Comparison of ENCODE assay signal across 1 cellular context in the genomic region with DNA sequence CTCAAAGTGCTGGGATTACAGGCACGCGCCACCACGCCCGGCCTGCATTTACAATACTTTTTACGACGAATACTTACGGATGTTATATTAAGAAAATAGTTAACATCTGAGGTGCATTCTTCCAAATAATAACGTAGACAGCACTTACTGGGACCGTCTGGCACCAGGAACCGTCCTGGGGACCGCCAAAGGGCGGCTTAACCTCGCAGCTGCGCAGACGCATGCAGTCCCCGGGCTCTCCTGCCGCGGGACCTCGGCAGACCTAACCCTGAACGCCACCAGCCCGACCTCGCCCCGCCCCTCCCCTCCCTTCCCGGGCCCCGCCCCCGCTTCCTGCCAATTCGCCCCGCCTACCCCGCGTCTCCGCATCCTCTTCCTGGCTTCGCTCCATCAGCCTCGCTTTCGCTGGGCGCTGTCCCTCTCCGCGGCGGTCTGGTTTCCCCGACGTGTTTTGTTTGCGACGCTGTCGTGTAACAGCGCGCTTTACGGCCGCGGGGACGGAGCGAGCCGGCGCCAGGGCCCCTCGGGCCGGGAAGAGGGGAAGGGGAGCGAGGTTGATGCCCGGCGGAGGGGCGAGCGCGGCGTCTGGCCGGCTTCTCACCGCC.
A peak's percentile ranks its signal among the peaks of the same experiment; 100 is the strongest.
TF ChIP-seq lines count a peak whose summit lies in the region.

A gene (plus strand): TSS at position 479 of the 605 bp plus-strand sequence. CDS start 79 bp downstream, at position 558.

TF ChIP-seq in GM12878, 131 proteins besides CTCF, POLR2A, EP300 and RAD21 (continued from another document and continues in another):
- TF ChIP-seq, protein P1, sequence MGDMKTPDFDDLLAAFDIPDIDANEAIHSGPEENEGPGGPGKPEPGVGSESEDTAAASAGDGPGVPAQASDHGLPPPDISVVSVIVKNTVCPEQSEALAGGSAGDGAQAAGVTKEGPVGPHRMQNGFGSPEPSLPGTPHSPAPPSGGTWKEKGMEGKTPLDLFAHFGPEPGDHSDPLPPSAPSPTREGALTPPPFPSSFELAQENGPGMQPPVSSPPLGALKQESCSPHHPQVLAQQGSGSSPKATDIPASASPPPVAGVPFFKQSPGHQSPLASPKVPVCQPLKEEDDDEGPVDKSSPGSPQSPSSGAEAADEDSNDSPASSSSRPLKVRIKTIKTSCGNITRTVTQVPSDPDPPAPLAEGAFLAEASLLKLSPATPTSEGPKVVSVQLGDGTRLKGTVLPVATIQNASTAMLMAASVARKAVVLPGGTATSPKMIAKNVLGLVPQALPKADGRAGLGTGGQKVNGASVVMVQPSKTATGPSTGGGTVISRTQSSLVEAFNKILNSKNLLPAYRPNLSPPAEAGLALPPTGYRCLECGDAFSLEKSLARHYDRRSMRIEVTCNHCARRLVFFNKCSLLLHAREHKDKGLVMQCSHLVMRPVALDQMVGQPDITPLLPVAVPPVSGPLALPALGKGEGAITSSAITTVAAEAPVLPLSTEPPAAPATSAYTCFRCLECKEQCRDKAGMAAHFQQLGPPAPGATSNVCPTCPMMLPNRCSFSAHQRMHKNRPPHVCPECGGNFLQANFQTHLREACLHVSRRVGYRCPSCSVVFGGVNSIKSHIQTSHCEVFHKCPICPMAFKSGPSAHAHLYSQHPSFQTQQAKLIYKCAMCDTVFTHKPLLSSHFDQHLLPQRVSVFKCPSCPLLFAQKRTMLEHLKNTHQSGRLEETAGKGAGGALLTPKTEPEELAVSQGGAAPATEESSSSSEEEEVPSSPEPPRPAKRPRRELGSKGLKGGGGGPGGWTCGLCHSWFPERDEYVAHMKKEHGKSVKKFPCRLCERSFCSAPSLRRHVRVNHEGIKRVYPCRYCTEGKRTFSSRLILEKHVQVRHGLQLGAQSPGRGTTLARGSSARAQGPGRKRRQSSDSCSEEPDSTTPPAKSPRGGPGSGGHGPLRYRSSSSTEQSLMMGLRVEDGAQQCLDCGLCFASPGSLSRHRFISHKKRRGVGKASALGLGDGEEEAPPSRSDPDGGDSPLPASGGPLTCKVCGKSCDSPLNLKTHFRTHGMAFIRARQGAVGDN (IDR thresholded peaks at IDR 0.05), result no peak; the same call in 1 of the 2 replicates
- TF ChIP-seq RELA (IDR thresholded peaks at IDR 0.05; ENCODE audit: borderline replicate concordance, partially characterized antibody) (no peak), CHD1 (IDR thresholded peaks at IDR 0.05; ENCODE audit: low read depth, low read length) (no peak), IRF4 (IDR thresholded peaks at IDR 0.05; ENCODE audit: low read depth, low read length) (no peak), CHD4 (IDR thresholded peaks at IDR 0.05) (no peak), ZNF274 (IDR thresholded peaks at IDR 0.05; ENCODE audit: insufficient read depth, insufficient read length) (no peak), EGR1 (IDR thresholded peaks at IDR 0.05; ENCODE audit: borderline replicate concordance in 1 of 2, low read depth in 2 of 2, low read length in 2 of 2) (peak in 1 of 2 experiments; percentile 85; a peak in 2 of 3 replicates), YY1 (IDR thresholded peaks at IDR 0.05; ENCODE audit: low read depth, low read length) (0 out of 2 replicates have a peak, but pooled peaks have one; percentile 23), GABPA (IDR thresholded peaks at IDR 0.05; ENCODE audit: low read depth) (no peak), ATF7 (IDR thresholded peaks at IDR 0.05; ENCODE audit: low read depth) (no peak), SMARCA5 (IDR thresholded peaks at IDR 0.05) (peak; percentile 44), ZNF24 (IDR thresholded peaks at IDR 0.05) (no peak), POLR2AphosphoS5 (IDR thresholded peaks at IDR 0.05; ENCODE audit: low read length) (peak; percentile 75), KAT2A (conservative IDR thresholded peaks at IDR 0.05; ENCODE audit: control insufficient read depth, low read depth, low read length) (no peak), HDGF (IDR thresholded peaks at IDR 0.05) (peak; percentile 88), TCF12 (IDR thresholded peaks at IDR 0.05; ENCODE audit: low read depth, low read length) (peak; percentile 54; the same call in 1 of the 2 replicates), ZNF384 (IDR thresholded peaks at IDR 0.05; ENCODE audit: borderline replicate concordance, low read depth, low read length) (no peak), BHLHE40 (IDR thresholded peaks at IDR 0.05; ENCODE audit: borderline replicate concordance in 1 of 2, low read depth in 2 of 2, low read length in 1 of 2) (peak in 1 of 2 experiments; percentile 35; a peak in 1 of 4 replicates), ZNF217 (IDR thresholded peaks at IDR 0.05) (no peak), NFXL1 (IDR thresholded peaks at IDR 0.05; ENCODE audit: borderline replicate concordance) (no peak), FOXM1 (IDR thresholded peaks at IDR 0.05; ENCODE audit: low read depth, low read length) (no peak), MXI1 (IDR thresholded peaks at IDR 0.05; ENCODE audit: low read depth, low read length) (no peak; the same call in 1 of the 2 replicates), SMAD1 (IDR thresholded peaks at IDR 0.05; ENCODE audit: low read depth, partially characterized antibody) (no peak), NRF1 (conservative IDR thresholded peaks at IDR 0.05; ENCODE audit: low read depth, low read length) (peak; percentile 61), NR2C2 (IDR thresholded peaks at IDR 0.05; ENCODE audit: borderline replicate concordance, control insufficient read depth, insufficient read length, low read depth) (no peak), FOS (IDR thresholded peaks at IDR 0.05; ENCODE audit: borderline replicate concordance, extremely low read depth, insufficient read length) (no peak), SMC3 (IDR thresholded peaks at IDR 0.05; ENCODE audit: borderline replicate concordance, low read length) (no peak), ZNF207 (IDR thresholded peaks at IDR 0.05; ENCODE audit: borderline replicate concordance) (no peak), ZBED1 (IDR thresholded peaks at IDR 0.05; ENCODE audit: borderline replicate concordance) (no peak), HDAC6 (IDR thresholded peaks at IDR 0.05; ENCODE audit: unreplicated experiment) (no peak), MEF2B (IDR thresholded peaks at IDR 0.05; ENCODE audit: partially characterized antibody, poor library complexity, severe bottlenecking) (no peak), SUPT20H (IDR thresholded peaks at IDR 0.05; ENCODE audit: borderline replicate concordance, control insufficient read depth, low read depth, low read length) (no peak)
- TF ChIP-seq, protein P2, sequence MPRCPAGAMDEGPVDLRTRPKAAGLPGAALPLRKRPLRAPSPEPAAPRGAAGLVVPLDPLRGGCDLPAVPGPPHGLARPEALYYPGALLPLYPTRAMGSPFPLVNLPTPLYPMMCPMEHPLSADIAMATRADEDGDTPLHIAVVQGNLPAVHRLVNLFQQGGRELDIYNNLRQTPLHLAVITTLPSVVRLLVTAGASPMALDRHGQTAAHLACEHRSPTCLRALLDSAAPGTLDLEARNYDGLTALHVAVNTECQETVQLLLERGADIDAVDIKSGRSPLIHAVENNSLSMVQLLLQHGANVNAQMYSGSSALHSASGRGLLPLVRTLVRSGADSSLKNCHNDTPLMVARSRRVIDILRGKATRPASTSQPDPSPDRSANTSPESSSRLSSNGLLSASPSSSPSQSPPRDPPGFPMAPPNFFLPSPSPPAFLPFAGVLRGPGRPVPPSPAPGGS (IDR thresholded peaks at IDR 0.05; ENCODE audit: borderline replicate concordance, insufficient read depth, low read depth, low read length, poor library complexity, severe bottlenecking), result peak; percentile 13
- TF ChIP-seq, protein P3, sequence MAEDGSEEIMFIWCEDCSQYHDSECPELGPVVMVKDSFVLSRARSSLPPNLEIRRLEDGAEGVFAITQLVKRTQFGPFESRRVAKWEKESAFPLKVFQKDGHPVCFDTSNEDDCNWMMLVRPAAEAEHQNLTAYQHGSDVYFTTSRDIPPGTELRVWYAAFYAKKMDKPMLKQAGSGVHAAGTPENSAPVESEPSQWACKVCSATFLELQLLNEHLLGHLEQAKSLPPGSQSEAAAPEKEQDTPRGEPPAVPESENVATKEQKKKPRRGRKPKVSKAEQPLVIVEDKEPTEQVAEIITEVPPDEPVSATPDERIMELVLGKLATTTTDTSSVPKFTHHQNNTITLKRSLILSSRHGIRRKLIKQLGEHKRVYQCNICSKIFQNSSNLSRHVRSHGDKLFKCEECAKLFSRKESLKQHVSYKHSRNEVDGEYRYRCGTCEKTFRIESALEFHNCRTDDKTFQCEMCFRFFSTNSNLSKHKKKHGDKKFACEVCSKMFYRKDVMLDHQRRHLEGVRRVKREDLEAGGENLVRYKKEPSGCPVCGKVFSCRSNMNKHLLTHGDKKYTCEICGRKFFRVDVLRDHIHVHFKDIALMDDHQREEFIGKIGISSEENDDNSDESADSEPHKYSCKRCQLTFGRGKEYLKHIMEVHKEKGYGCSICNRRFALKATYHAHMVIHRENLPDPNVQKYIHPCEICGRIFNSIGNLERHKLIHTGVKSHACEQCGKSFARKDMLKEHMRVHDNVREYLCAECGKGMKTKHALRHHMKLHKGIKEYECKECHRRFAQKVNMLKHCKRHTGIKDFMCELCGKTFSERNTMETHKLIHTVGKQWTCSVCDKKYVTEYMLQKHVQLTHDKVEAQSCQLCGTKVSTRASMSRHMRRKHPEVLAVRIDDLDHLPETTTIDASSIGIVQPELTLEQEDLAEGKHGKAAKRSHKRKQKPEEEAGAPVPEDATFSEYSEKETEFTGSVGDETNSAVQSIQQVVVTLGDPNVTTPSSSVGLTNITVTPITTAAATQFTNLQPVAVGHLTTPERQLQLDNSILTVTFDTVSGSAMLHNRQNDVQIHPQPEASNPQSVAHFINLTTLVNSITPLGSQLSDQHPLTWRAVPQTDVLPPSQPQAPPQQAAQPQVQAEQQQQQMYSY (CRISPR knock-in tag; IDR thresholded peaks at IDR 0.05), result no peak
- TF ChIP-seq, protein P4, sequence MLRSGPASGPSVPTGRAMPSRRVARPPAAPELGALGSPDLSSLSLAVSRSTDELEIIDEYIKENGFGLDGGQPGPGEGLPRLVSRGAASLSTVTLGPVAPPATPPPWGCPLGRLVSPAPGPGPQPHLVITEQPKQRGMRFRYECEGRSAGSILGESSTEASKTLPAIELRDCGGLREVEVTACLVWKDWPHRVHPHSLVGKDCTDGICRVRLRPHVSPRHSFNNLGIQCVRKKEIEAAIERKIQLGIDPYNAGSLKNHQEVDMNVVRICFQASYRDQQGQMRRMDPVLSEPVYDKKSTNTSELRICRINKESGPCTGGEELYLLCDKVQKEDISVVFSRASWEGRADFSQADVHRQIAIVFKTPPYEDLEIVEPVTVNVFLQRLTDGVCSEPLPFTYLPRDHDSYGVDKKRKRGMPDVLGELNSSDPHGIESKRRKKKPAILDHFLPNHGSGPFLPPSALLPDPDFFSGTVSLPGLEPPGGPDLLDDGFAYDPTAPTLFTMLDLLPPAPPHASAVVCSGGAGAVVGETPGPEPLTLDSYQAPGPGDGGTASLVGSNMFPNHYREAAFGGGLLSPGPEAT (IDR thresholded peaks at IDR 0.05; ENCODE audit: low read depth), result no peak
- TF ChIP-seq, protein P5, sequence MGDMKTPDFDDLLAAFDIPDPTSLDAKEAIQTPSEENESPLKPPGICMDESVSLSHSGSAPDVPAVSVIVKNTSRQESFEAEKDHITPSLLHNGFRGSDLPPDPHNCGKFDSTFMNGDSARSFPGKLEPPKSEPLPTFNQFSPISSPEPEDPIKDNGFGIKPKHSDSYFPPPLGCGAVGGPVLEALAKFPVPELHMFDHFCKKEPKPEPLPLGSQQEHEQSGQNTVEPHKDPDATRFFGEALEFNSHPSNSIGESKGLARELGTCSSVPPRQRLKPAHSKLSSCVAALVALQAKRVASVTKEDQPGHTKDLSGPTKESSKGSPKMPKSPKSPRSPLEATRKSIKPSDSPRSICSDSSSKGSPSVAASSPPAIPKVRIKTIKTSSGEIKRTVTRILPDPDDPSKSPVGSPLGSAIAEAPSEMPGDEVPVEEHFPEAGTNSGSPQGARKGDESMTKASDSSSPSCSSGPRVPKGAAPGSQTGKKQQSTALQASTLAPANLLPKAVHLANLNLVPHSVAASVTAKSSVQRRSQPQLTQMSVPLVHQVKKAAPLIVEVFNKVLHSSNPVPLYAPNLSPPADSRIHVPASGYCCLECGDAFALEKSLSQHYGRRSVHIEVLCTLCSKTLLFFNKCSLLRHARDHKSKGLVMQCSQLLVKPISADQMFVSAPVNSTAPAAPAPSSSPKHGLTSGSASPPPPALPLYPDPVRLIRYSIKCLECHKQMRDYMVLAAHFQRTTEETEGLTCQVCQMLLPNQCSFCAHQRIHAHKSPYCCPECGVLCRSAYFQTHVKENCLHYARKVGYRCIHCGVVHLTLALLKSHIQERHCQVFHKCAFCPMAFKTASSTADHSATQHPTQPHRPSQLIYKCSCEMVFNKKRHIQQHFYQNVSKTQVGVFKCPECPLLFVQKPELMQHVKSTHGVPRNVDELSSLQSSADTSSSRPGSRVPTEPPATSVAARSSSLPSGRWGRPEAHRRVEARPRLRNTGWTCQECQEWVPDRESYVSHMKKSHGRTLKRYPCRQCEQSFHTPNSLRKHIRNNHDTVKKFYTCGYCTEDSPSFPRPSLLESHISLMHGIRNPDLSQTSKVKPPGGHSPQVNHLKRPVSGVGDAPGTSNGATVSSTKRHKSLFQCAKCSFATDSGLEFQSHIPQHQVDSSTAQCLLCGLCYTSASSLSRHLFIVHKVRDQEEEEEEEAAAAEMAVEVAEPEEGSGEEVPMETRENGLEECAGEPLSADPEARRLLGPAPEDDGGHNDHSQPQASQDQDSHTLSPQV (IDR thresholded peaks at IDR 0.05), result no peak
- TF ChIP-seq, protein P6, sequence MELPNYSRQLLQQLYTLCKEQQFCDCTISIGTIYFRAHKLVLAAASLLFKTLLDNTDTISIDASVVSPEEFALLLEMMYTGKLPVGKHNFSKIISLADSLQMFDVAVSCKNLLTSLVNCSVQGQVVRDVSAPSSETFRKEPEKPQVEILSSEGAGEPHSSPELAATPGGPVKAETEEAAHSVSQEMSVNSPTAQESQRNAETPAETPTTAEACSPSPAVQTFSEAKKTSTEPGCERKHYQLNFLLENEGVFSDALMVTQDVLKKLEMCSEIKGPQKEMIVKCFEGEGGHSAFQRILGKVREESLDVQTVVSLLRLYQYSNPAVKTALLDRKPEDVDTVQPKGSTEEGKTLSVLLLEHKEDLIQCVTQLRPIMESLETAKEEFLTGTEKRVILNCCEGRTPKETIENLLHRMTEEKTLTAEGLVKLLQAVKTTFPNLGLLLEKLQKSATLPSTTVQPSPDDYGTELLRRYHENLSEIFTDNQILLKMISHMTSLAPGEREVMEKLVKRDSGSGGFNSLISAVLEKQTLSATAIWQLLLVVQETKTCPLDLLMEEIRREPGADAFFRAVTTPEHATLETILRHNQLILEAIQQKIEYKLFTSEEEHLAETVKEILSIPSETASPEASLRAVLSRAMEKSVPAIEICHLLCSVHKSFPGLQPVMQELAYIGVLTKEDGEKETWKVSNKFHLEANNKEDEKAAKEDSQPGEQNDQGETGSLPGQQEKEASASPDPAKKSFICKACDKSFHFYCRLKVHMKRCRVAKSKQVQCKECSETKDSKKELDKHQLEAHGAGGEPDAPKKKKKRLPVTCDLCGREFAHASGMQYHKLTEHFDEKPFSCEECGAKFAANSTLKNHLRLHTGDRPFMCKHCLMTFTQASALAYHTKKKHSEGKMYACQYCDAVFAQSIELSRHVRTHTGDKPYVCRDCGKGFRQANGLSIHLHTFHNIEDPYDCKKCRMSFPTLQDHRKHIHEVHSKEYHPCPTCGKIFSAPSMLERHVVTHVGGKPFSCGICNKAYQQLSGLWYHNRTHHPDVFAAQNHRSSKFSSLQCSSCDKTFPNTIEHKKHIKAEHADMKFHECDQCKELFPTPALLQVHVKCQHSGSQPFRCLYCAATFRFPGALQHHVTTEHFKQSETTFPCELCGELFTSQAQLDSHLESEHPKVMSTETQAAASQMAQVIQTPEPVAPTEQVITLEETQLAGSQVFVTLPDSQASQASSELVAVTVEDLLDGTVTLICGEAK (IDR thresholded peaks at IDR 0.05; ENCODE audit: borderline replicate concordance), result no peak
